In the genomic region with DNA sequence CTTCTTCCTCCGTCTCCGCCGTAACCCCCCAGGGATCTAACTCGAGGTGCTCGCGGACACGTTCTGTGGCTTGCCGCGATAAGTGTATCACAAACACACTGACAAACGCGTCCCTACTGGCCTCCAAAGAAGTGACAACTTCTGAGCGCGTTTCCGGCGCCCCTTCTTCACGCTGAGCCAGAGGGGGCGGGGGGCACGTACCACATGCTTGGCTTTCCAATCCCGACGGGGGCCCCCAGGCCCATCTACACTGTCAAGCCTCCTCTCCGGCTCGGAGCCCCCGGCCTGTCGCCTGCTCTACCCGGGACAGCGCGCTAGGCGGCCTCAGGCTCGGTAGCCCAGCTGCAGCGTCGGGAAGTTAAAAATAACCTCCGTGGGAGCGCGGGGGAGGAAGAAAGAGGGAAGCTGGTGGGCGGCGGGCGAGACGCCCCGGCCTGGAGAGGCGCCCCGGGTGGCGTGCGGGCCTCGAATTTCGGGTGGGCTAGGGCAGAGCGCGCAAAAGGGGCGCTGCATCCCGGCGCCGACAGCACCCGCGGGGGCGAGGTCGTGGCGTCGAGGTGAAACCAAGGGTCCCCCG, we compare ENCODE assay signal across 8 cellular contexts. TPM values are rescaled to one million over a fixed set of nuclear protein-coding genes. Genes with fewer than 3 reads are reported as not detected.
DNase-seq lines count a peak whose midpoint lies in the region; ATAC-seq and TF ChIP-seq lines count a peak whose summit lies in the region.

No MANE protein-coding gene starts in this region.

- peak overlapping the region; percentile 84 for H3K4me3 Mint-ChIP-seq in osteocyte (ENCODE audit: unreplicated experiment)

- H3K9me3 Mint-ChIP-seq in osteocyte (ENCODE audit: unreplicated experiment), result no peaks in the 10 kb centered on the region

- peak overlapping the region; percentile 48 for H3K4me3 ChIP-seq in NB4 (ENCODE audit: low read depth, low read length)
- peak overlapping the region; percentile 61 to 76 for H3K4me3 ChIP-seq in foreskin fibroblast (ENCODE audit: low read depth in 1 of 2, low read length in 2 of 2)

- peak; percentile 17 for TF ChIP-seq CTCF in NB4 (IDR thresholded peaks at IDR 0.05; ENCODE audit: low read depth, low read length)
- TF ChIP-seq CTCF in foreskin fibroblast (IDR thresholded peaks at IDR 0.05; ENCODE audit: low read depth, low read length), result peak; percentile 10
- TF ChIP-seq CTCF in osteocyte (IDR thresholded peaks at IDR 0.05), result no peak

- no peaks in the 10 kb centered on the region for H3K27me3 Mint-ChIP-seq in osteocyte (ENCODE audit: unreplicated experiment)

- peak; percentile 23 for ATAC-seq in GM21528 (IDR thresholded peaks at IDR 0.05; ENCODE audit: low FRiP score, unreplicated experiment)
- ATAC-seq in GM18519 (IDR thresholded peaks at IDR 0.05; ENCODE audit: low FRiP score, unreplicated experiment), result no peak

- peaks cover 21% of the 10 kb centered on the region for H3K4me1 Mint-ChIP-seq in osteocyte (ENCODE audit: unreplicated experiment)

- peak; percentile 12 for DNase-seq in COR-L47 (lab: John Stamatoyannopoulos, UW)
- DNase-seq in NB4 (ENCODE audit: low read depth), result peak; percentile 74
- DNase-seq in activated T-cell treated with anti-CD3 and anti-CD28 coated beads, Interleukin-2, amount 50 U/mL, for 48 hours, result peak; percentile 80 to 82
- peak; percentile 42 to 75 for DNase-seq in foreskin fibroblast
- DNase-seq in osteocyte (ENCODE audit: extremely low spot score, unreplicated experiment), result no peak
- DNase-seq in DMS79 treated with DMSO at 0.1 percent for 48 hours (lab: John Stamatoyannopoulos, UW), result no peak

- no peak for TF ChIP-seq POLR2A in NB4 (IDR thresholded peaks at IDR 0.05; ENCODE audit: extremely low read depth, insufficient read length)

- H3K36me3 Mint-ChIP-seq in osteocyte (ENCODE audit: unreplicated experiment), result no peaks in the 10 kb centered on the region

- peak overlapping the region; percentile 73 for H3K27ac Mint-ChIP-seq in osteocyte (ENCODE audit: unreplicated experiment)

RNA-seq across cellular contexts. Expression of gene SPHK1, which starts 0.7 kb away (rescaled TPM):
- total RNA-seq in osteocyte, result 15.2 TPM in 2 replicates

RNA-seq across cellular contexts. Expression of gene PRPSAP1, which starts 30.0 kb away (rescaled TPM):
- total RNA-seq in osteocyte, result 69.7 and 71.9 TPM in 2 replicates

Comparison
In these comparisons a context has a peak if more than half of its experiments do, and no peak if none do; other contexts are left out.
1. DNase-seq: peak in COR-L47 (single experiment), NB4 (single experiment), activated T-cell treated with anti-CD3 and anti-CD28 coated beads, Interleukin-2, amount 50 U/mL, for 48 hours (2 of 2) and foreskin fibroblast (2 of 2); none in osteocyte (single experiment) and DMS79 treated with DMSO at 0.1 percent for 48 hours (single experiment).